9 cellular contexts compared by ENCODE assay signal in the genomic region with DNA sequence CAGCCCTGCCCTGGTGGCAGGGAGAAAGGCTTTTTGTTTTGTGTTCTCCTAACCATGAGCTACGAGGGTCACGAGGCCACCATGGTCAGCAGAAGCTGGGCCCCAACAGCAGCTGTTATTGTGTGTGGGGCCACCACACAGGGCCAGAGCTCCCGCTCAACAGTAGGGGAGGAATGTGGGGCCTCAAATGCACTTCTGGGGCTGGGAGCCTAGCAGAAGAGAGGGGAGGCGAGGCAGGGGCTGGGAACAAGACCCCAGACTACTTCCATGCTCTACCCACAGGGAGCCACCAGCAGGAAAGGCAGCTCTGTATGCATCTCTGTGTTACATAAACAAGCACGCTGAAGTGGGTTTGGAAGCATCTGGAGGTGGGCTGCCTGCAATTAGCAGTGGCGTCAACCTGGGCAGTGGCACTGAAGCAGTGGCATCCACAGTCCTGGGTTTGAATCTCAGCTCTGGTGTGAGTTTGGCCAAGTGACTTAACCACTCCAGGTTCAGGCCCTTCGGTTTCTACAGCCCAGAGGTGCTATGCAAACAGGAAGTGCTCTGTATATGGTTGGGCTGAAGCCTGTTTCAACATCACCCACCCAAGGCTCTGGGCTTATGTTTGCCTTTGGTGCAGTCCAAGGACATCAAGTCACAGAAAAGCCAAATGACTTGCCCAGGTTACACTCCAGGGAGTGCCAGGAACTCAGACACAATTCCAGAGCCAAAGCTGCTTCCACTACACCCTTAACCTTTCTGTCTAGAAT. TPM values are rescaled to one million over a fixed set of nuclear protein-coding genes. Genes with fewer than 3 reads are reported as not detected.
DNase-seq lines count a peak whose midpoint lies in the region; ATAC-seq and TF ChIP-seq lines count a peak whose summit lies in the region.
"Had no signal": no experiment of that assay in that cellular context is flagged by ENCODE, and none has a peak within 500 bp of the region (broad histone marks: within the 10 kb centered on the region; RNA-seq: fewer than 3 reads in every experiment).

No MANE protein-coding gene starts in this region.

- H3K4me1 ChIP-seq in CD8-positive, alpha-beta memory T cell (ENCODE audit: insufficient read depth, low read length) = peaks cover 14% of the 10 kb centered on the region
- peaks cover 19% of the 10 kb centered on the region for H3K4me1 ChIP-seq in PC-3 (ENCODE audit: insufficient read depth, low read length)
- peaks cover 6 to 12% of the 10 kb centered on the region in 2 donors for H3K4me1 ChIP-seq in neuronal stem cell (ENCODE audit: control insufficient read depth in 2 of 2, insufficient read depth in 1 of 2, low read depth in 1 of 2, low read length in 2 of 2)

- no peak overlapping the region for H3K9ac ChIP-seq in PC-3 (ENCODE audit: low read length)
- H3K9ac ChIP-seq in neuronal stem cell (ENCODE audit: low read depth, low read length, poor library complexity) = peak overlapping the region; percentile 2

- no peak overlapping the region for H3K14ac ChIP-seq in neuronal stem cell (ENCODE audit: low read length)

- no peak overlapping the region for H2BK12ac ChIP-seq in neuronal stem cell (ENCODE audit: low read length)

- intact Hi-C loops in PC-3 (cut with micrococcal nuclease) = no loop called here

- no peak overlapping the region for H2BK15ac ChIP-seq in neuronal stem cell (ENCODE audit: low read length)

- peaks cover 0 to 1% of the 10 kb centered on the region in 2 donors for H3K27me3 Mint-ChIP-seq in CD8-positive, alpha-beta memory T cell

- TF ChIP-seq CTCF in PC-3 (conservative IDR thresholded peaks at IDR 0.05; ENCODE audit: low read depth, low read length) = no peak

- WGBS in neuronal stem cell (ENCODE audit: extremely low coverage in 2 of 2, insufficient read length in 2 of 2, insufficient replicate concordance in 1 of 2), 2 donors = no CpG with 5 or more reads among the region's 7 CpGs

- H3K4me1 Mint-ChIP-seq in CD8-positive, alpha-beta memory T cell = peaks cover 27 to 45% (median 42%) of the 10 kb centered on the region in 3 donors

- H4K20me1 ChIP-seq in PC-3 (ENCODE audit: low read length) = no peaks in the 10 kb centered on the region

- no peak overlapping the region for H2BK5ac ChIP-seq in neuronal stem cell (ENCODE audit: low read length)

- H3F3A ChIP-seq in PC-3 (ENCODE audit: low read length, unreplicated experiment) = no peaks in the 10 kb centered on the region

- DNase-seq in CD8-positive, alpha-beta memory T cell = peak in 1 of 5 donors; percentile 13
- DNase-seq in PC-3 (peak; percentile 21), fibroblast of gingiva (ENCODE audit: low read depth) (peak; percentile 45), neuronal stem cell (ENCODE audit: low spot score) (no peak), NCI-H2227 treated with DMSO at 0.1 percent for 48 hours (lab: John Stamatoyannopoulos, UW) (no peak), COR-L47 (lab: John Stamatoyannopoulos, UW) (no peak)
- DNase-seq in activated CD4-positive, alpha-beta T cell treated with anti-CD3 and anti-CD28 coated beads for 48 hours = no peak

- no peak overlapping the region for H2AK5ac ChIP-seq in neuronal stem cell (ENCODE audit: low read depth, low read length)

- H3K79me1 ChIP-seq in neuronal stem cell (ENCODE audit: low read depth, low read length) = peaks cover 3% of the 10 kb centered on the region

- no peak overlapping the region for H3K4ac ChIP-seq in neuronal stem cell (ENCODE audit: low read length)

- H3K27ac Mint-ChIP-seq in CD8-positive, alpha-beta memory T cell = peak overlapping the region; percentile 74 to 96 (median 90)

- no peak overlapping the region for H2BK120ac ChIP-seq in neuronal stem cell (ENCODE audit: low read depth, low read length)

- no peak overlapping the region for H3K4me2 ChIP-seq in PC-3 (ENCODE audit: low read length)
- H3K4me2 ChIP-seq in neuronal stem cell (ENCODE audit: insufficient read depth, low read length, poor library complexity, severe bottlenecking) = no peak overlapping the region

- CTCF ChIA-PET in CD8-positive, alpha-beta memory T cell (lab: Charles Lee) = interaction anchor here (0.8 to 1.8 kb wide), 6 partner anchors 9 to 59 kb away, joined by 3 to 8 read pairs (median 4); partner anchors contain the start of gene TCHP
- CTCF ChIA-PET in PC-3 (lab: Charles Lee) = no interaction called here

- no peak overlapping the region for H3K23ac ChIP-seq in neuronal stem cell (ENCODE audit: low read depth, low read length, poor library complexity)

- peak overlapping the region in 6 of 7 donors; percentile 29 to 79 (median 54) for H3K4me3 Mint-ChIP-seq in CD8-positive, alpha-beta memory T cell

- H3K79me2 ChIP-seq in PC-3 (ENCODE audit: low read length) = peaks cover 12% of the 10 kb centered on the region

- no peak overlapping the region for H2AFZ ChIP-seq in PC-3 (ENCODE audit: low read length)
- H2AFZ ChIP-seq in neuronal stem cell (ENCODE audit: low read length) = no peak overlapping the region

- POLR2A ChIA-PET in CD8-positive, alpha-beta memory T cell (lab: Charles Lee) = no interaction called here
- POLR2A ChIA-PET in PC-3 (lab: Charles Lee; ENCODE audit: unreplicated experiment) = no interaction called here

- peaks cover 0 to 16% (median 4%) of the 10 kb centered on the region in 3 donors for H3K36me3 Mint-ChIP-seq in CD8-positive, alpha-beta memory T cell

- no peaks in the 10 kb centered on the region for H3K9me2 ChIP-seq in PC-3 (replicated peaks; ENCODE audit: low read length)

- no peak overlapping the region for H3K27ac ChIP-seq in CD8-positive, alpha-beta memory T cell (ENCODE audit: low read depth, low read length)
- H3K27ac ChIP-seq in PC-3 (ENCODE audit: low read length) = no peak overlapping the region
- no peak overlapping the region for H3K27ac ChIP-seq in neuronal stem cell (replicated peaks; ENCODE audit: low read length)
- H3K27ac ChIP-seq: SK-N-MC had no signal

- no peaks in the 10 kb centered on the region for H3K9me3 ChIP-seq in CD8-positive, alpha-beta memory T cell (ENCODE audit: low read length)
- H3K9me3 ChIP-seq in PC-3 (ENCODE audit: low read length) (no peaks in the 10 kb centered on the region), neuronal stem cell (replicated peaks in 1 of 2; ENCODE audit: control insufficient read depth in 2 of 2, insufficient read depth in 1 of 2, low read depth in 1 of 2, low read length in 2 of 2) (no peaks in the 10 kb centered on the region)

- BruUV-seq in PC-3 (replicated peaks; lab: Mats Ljungman, UMichigan) = no TSS peak

- H3K18ac ChIP-seq in neuronal stem cell (ENCODE audit: low read length) = peak overlapping the region; percentile 82

- H3K27me3 ChIP-seq in CD8-positive, alpha-beta memory T cell (ENCODE audit: insufficient read depth, low read length, poor library complexity, severe bottlenecking) = no peaks in the 10 kb centered on the region
- no peaks in the 10 kb centered on the region for H3K27me3 ChIP-seq in PC-3 (ENCODE audit: low read length)
- H3K27me3 ChIP-seq in neuronal stem cell (ENCODE audit: control insufficient read depth in 3 of 3, insufficient read depth in 3 of 3, low read depth in 1 of 3, low read length in 3 of 3) = no peaks in the 10 kb centered on the region

- H3K36me3 ChIP-seq in CD8-positive, alpha-beta memory T cell (ENCODE audit: insufficient read depth, low read length) = peaks cover 3% of the 10 kb centered on the region
- H3K36me3 ChIP-seq in PC-3 (ENCODE audit: low read depth, low read length) = no peaks in the 10 kb centered on the region
- peaks cover 0 to 2% of the 10 kb centered on the region in 2 donors for H3K36me3 ChIP-seq in neuronal stem cell (replicated peaks in 1 of 2; ENCODE audit: control insufficient read depth in 2 of 2, insufficient read depth in 2 of 2, low read length in 2 of 2)

- no peak overlapping the region for H4K91ac ChIP-seq in neuronal stem cell (ENCODE audit: low read depth, low read length, poor library complexity)

- no peak overlapping the region for H4K8ac ChIP-seq in neuronal stem cell (ENCODE audit: low read depth, low read length)

- H3K4me3 ChIP-seq in CD8-positive, alpha-beta memory T cell (ENCODE audit: low read length) = no peak overlapping the region
- no peak overlapping the region for H3K4me3 ChIP-seq in PC-3 (ENCODE audit: low read length)
- no peak overlapping the region for H3K4me3 ChIP-seq in neuronal stem cell (ENCODE audit: low read length in 2 of 2)
- H3K4me3 ChIP-seq: SK-N-MC had no signal

- ATAC-seq in PC-3 (peak; percentile 31), HG03460 (IDR thresholded peaks at IDR 0.05; ENCODE audit: unreplicated experiment) (no peak)

- no peaks in the 10 kb centered on the region for H3K9me3 Mint-ChIP-seq in CD8-positive, alpha-beta memory T cell

RNA-seq across cellular contexts. Expression of gene GLTP, which starts 16.2 kb away (rescaled TPM):
- 10 to 100 TPM; 39.3 to 42.7 TPM for total RNA-seq in CD8-positive, alpha-beta memory T cell
- 67.4 TPM for polyA plus RNA-seq in CD8-positive, alpha-beta memory T cell
- total RNA-seq in PC-3 (2014; rRNA removed) = 78.2 and 82.6 TPM in 2 replicates
- 23.7 TPM for polyA plus RNA-seq in neuronal stem cell (2013, experiment 1 of 2)
- 24.7 TPM for polyA plus RNA-seq in neuronal stem cell (2013, experiment 2 of 2)

RNA-seq across cellular contexts. Expression of gene TRPV4, which starts 30.9 kb away (rescaled TPM):
- not detected for total RNA-seq in CD8-positive, alpha-beta memory T cell
- not detected for polyA plus RNA-seq in CD8-positive, alpha-beta memory T cell
- total RNA-seq in PC-3 (2014; rRNA removed) = 1.6 and 2.4 TPM in 2 replicates
- polyA plus RNA-seq in neuronal stem cell (2013, experiment 1 of 2) = 3.5 TPM
- polyA plus RNA-seq in neuronal stem cell (2013, experiment 2 of 2) = 3.6 TPM

RNA-seq across cellular contexts. Expression of gene TCHP, which starts 35.9 kb away (rescaled TPM):
- total RNA-seq in CD8-positive, alpha-beta memory T cell = 10 to 100 TPM; 27.7 to 28.3 TPM
- polyA plus RNA-seq in CD8-positive, alpha-beta memory T cell = 18.6 TPM
- total RNA-seq in PC-3 (2014; rRNA removed) = 21.6 and 42.8 TPM in 2 replicates
- polyA plus RNA-seq in neuronal stem cell (2013, experiment 1 of 2) = 17.3 TPM
- polyA plus RNA-seq in neuronal stem cell (2013, experiment 2 of 2) = 17.6 TPM

Comparison
In these comparisons a context has a peak if more than half of its experiments do, and no peak if none do; other contexts are left out.
1. DNase-seq: peak in PC-3 (single experiment) and fibroblast of gingiva (single experiment); none in neuronal stem cell (single experiment), NCI-H2227 treated with DMSO at 0.1 percent for 48 hours (single experiment), COR-L47 (single experiment) and activated CD4-positive, alpha-beta T cell treated with anti-CD3 and anti-CD28 coated beads for 48 hours (single experiment).